27 cellular contexts compared by ENCODE assay signal in genomic region chr20:24245093-24245492, GRCh38.
DNase-seq lines count a peak whose midpoint lies in the region; FAIRE-seq and TF ChIP-seq lines count a peak whose summit lies in the region.
"Had no signal": no experiment of that assay in that cellular context is flagged by ENCODE, and none has a peak within 500 bp of the region (broad histone marks: within the 10 kb centered on the region; RNA-seq: fewer than 3 reads in every experiment).

No MANE protein-coding gene starts in this region.

- TF ChIP-seq RAD21 in H1 (IDR thresholded peaks at IDR 0.05 in 1 of 2, conservative IDR thresholded peaks at IDR 0.05 in 1 of 2; ENCODE audit: low read depth in 2 of 2, low read length in 2 of 2) = no peak

- no peak overlapping the region for H3K4ac ChIP-seq in H1 (replicated peaks; ENCODE audit: insufficient read length, low read depth, low read length)

- FAIRE-seq in H1 (lab: Jason Lieb, UNC) (no peak), D721Med (lab: Jason Lieb, UNC) (no peak)
- FAIRE-seq: A204.1, GM12878, GM12892, GM18507 had no signal

- no peak overlapping the region for H2BK120ac ChIP-seq in H1 (replicated peaks; ENCODE audit: low read depth, low read length)

- no peaks in the 10 kb centered on the region for H3K79me1 ChIP-seq in H1 (ENCODE audit: low read depth, low read length)

- H2BK15ac ChIP-seq in H1 (ENCODE audit: low read length) = no peak overlapping the region

- H3K27me3 ChIP-seq in BLaER1 (no peaks in the 10 kb centered on the region), H1 (replicated peaks in 1 of 4; ENCODE audit: control insufficient read depth in 3 of 4, extremely low read depth in 1 of 4, insufficient read depth in 3 of 4, low read length in 3 of 4) (no peaks in the 10 kb centered on the region), iPS DF 6.9 (ENCODE audit: control insufficient read depth, insufficient read depth, low read length) (no peaks in the 10 kb centered on the region), tibial artery (peaks cover 0 to 45% of the 10 kb centered on the region in 2 donors)
- H3K27me3 ChIP-seq in BLaER1 treated with 17β-estradiol and CSF1 and Interleukin-3, amounts not matched to agents 10 nM and 100 nM = no peaks in the 10 kb centered on the region

- H2BK12ac ChIP-seq in H1 (ENCODE audit: low read depth, low read length) = no peak overlapping the region

- DNase-seq in H1 (ENCODE audit: low read depth in 1 of 2, low spot score in 2 of 2) (no peak), iPS DF 6.9 (ENCODE audit: low read depth, low spot score) (peak; percentile 7), D721Med (ENCODE audit: insufficient read length, low spot score) (no peak), tibial artery (no peak)
- DNase-seq in central memory CD4-positive, alpha-beta T cell = no peak
- DNase-seq in activated CD8-positive, alpha-beta memory T cell treated with anti-CD3 and anti-CD28 coated beads for 24 hours = no peak
- DNase-seq: 8988T; ACHN; BE2C; C1 segment of cervical spinal cord; Caco-2; Calu3; CD4-positive, alpha-beta memory T cell; CD4-positive, CD25-positive, alpha-beta regulatory T cell; DMS 273 treated with DMSO at 0.1 percent for 48 hours; DMS153; DMS53; DMS79; DND-41; EL; GDM1 had no signal

- H3K4me3 ChIP-seq in BLaER1 = no peak overlapping the region
- no peak overlapping the region for H3K4me3 ChIP-seq in BLaER1 treated with 17β-estradiol and CSF1 and Interleukin-3, amounts not matched to agents 10 nM and 100 nM
- H3K4me3 ChIP-seq in H1 (ENCODE audit: extremely low read depth in 1 of 4, insufficient read depth in 2 of 4, low read depth in 3 of 4, low read length in 4 of 4) = no peak overlapping the region
- H3K4me3 ChIP-seq in iPS DF 6.9 (ENCODE audit: low read length) = no peak overlapping the region
- H3K4me3 ChIP-seq in tibial artery = no peak overlapping the region
- H3K4me3 ChIP-seq: GM12878 had no signal

- H2AFZ ChIP-seq in H1 (ENCODE audit: low read length) = no peak overlapping the region

- H2AK5ac ChIP-seq in H1 (ENCODE audit: low read depth, low read length) = no peak overlapping the region

- H3K79me2 ChIP-seq in H1 (ENCODE audit: control insufficient read depth in 1 of 2, insufficient read depth in 2 of 2, low read length in 2 of 2) = no peaks in the 10 kb centered on the region

- POLR2A ChIA-PET in H1 (lab: Charles Lee; ENCODE audit: partially characterized antibody) = no interaction called here

- no peak overlapping the region for H2BK5ac ChIP-seq in H1 (ENCODE audit: low read depth, low read length)

- H4K8ac ChIP-seq in H1 (ENCODE audit: extremely low read depth, insufficient read depth, low read length) = no peak overlapping the region

- H3K9me3 ChIP-seq in BLaER1 (peaks cover 22% of the 10 kb centered on the region), H1 (ENCODE audit: insufficient read depth in 2 of 2, low read depth in 1 of 2, low read length in 1 of 2) (0 out of 4 replicates have a peak, but pooled peaks cover 0 to 2% of the 10 kb centered on the region in 2 experiments), iPS DF 6.9 (ENCODE audit: control insufficient read depth, insufficient read depth, low read length) (no peaks in the 10 kb centered on the region), tibial artery (no peaks in the 10 kb centered on the region)
- H3K9me3 ChIP-seq in BLaER1 treated with 17β-estradiol and CSF1 and Interleukin-3, amounts not matched to agents 10 nM and 100 nM (replicated peaks in 1 of 11) = peaks cover 6 to 27% (median 21%) of the 10 kb centered on the region in 11 experiments
- H3K9me3 ChIP-seq: BE2C, Caco-2 had no signal

- H3K4me1 ChIP-seq in BLaER1 (peaks cover 20% of the 10 kb centered on the region), H1 (replicated peaks in 1 of 4; ENCODE audit: control insufficient read depth in 3 of 4, insufficient read depth in 4 of 4, low read length in 3 of 4) (no peaks in the 10 kb centered on the region), iPS DF 6.9 (ENCODE audit: control insufficient read depth, insufficient read depth, low read length) (no peaks in the 10 kb centered on the region), tibial artery (no peaks in the 10 kb centered on the region)
- H3K4me1 ChIP-seq in BLaER1 treated with 17β-estradiol and CSF1 and Interleukin-3, amounts not matched to agents 10 nM and 100 nM = peaks cover 0 to 19% (median 14%) of the 10 kb centered on the region in 10 experiments; a peak in 12 of 20 replicates
- H3K4me1 ChIP-seq: BE2C, Caco-2 had no signal

- no peak overlapping the region for H3K14ac ChIP-seq in H1 (ENCODE audit: insufficient read length)

- TF ChIP-seq CTCF in H1 (IDR thresholded peaks at IDR 0.05; ENCODE audit: control extremely low read depth in 1 of 3, insufficient read depth in 1 of 3, low read depth in 1 of 3, low read length in 3 of 3) (no peak), D721Med (IDR thresholded peaks at IDR 0.05; ENCODE audit: insufficient read depth, missing control alignments) (no peak), tibial artery (IDR thresholded peaks at IDR 0.05) (no peak)

- no peak overlapping the region for H3K18ac ChIP-seq in H1 (ENCODE audit: extremely low read depth, low read length)

- H4K20me1 ChIP-seq in BLaER1 (no peaks in the 10 kb centered on the region), H1 (replicated peaks in 1 of 2; ENCODE audit: control insufficient read depth in 1 of 2, insufficient read depth in 2 of 2, low read length in 2 of 2) (peaks cover 0 to 2% of the 10 kb centered on the region in 2 experiments)
- no peaks in the 10 kb centered on the region for H4K20me1 ChIP-seq in BLaER1 treated with 17β-estradiol and CSF1 and Interleukin-3, amounts not matched to agents 10 nM and 100 nM

- no peaks in the 10 kb centered on the region for H3K23me2 ChIP-seq in H1 (ENCODE audit: low read depth, low read length)

- H3K23ac ChIP-seq in H1 (ENCODE audit: insufficient read length) = no peak overlapping the region

- H4K5ac ChIP-seq in H1 (ENCODE audit: insufficient read length, low read depth, low read length) = no peak overlapping the region

- TF ChIP-seq POLR2A in H1 (IDR thresholded peaks at IDR 0.05; ENCODE audit: control extremely low read depth in 1 of 2, low read depth in 2 of 2, low read length in 2 of 2) = no peak

- TF ChIP-seq EP300 in H1 (IDR thresholded peaks at IDR 0.05; ENCODE audit: borderline replicate concordance in 1 of 2, low read depth in 2 of 2, low read length in 2 of 2) = no peak

- no peak overlapping the region for H3K9ac ChIP-seq in BLaER1
- H3K9ac ChIP-seq in BLaER1 treated with 17β-estradiol and CSF1 and Interleukin-3, amounts not matched to agents 10 nM and 100 nM = no peak overlapping the region
- H3K9ac ChIP-seq in H1 (replicated peaks in 1 of 4; ENCODE audit: extremely low read depth in 1 of 4, low read depth in 3 of 4, low read length in 3 of 4) = no peak overlapping the region

- no peak overlapping the region for H3K56ac ChIP-seq in H1 (replicated peaks; ENCODE audit: insufficient read length, low read depth, low read length)

- WGBS in H1 (ENCODE audit: extremely low coverage in 1 of 2, insufficient coverage in 1 of 2, insufficient read length in 1 of 2, insufficient replicate concordance in 2 of 2, low coverage in 1 of 2, low lambda C conversion rate in 2 of 2, missing lambda C conversion rate in 1 of 2), 2 experiments = 79% methylated on average over 1 of the region's 1 CpG; no CpG with 5 or more reads in 1 of the 2 experiments
- WGBS in iPS DF 6.9 (ENCODE audit: insufficient coverage, insufficient read length) = no CpG with 5 or more reads among the region's 1 CpG

- H3K36me3 ChIP-seq in BLaER1 (no peaks in the 10 kb centered on the region), H1 (ENCODE audit: control insufficient read depth in 2 of 4, insufficient read depth in 4 of 4, low read length in 3 of 4) (no peaks in the 10 kb centered on the region), iPS DF 6.9 (ENCODE audit: control insufficient read depth, insufficient read depth, low read length) (no peaks in the 10 kb centered on the region), tibial artery (no peaks in the 10 kb centered on the region)
- no peaks in the 10 kb centered on the region for H3K36me3 ChIP-seq in BLaER1 treated with 17β-estradiol and CSF1 and Interleukin-3, amounts not matched to agents 10 nM and 100 nM
- H3K36me3 ChIP-seq: BE2C had no signal

- CTCF ChIA-PET in H1 (lab: Charles Lee; ENCODE audit: partially characterized antibody) = interaction anchor here (1.6 kb wide), 1 partner anchor 12 kb away, joined by 5 read pairs; no protein-coding TSS in a partner anchor

- H3K27ac ChIP-seq in BLaER1 = no peak overlapping the region
- no peak overlapping the region for H3K27ac ChIP-seq in BLaER1 treated with 17β-estradiol and CSF1 and Interleukin-3, amounts not matched to agents 10 nM and 100 nM
- H3K27ac ChIP-seq in H1 (ENCODE audit: low read depth, low read length) = no peak overlapping the region
- no peak overlapping the region for H3K27ac ChIP-seq in iPS DF 6.9 (ENCODE audit: low read length)
- H3K27ac ChIP-seq in tibial artery = no peak overlapping the region

- intact Hi-C loops in tibial artery (cut with DNase I; ENCODE audit: low total_unique reads) = no loop called here

- H2BK20ac ChIP-seq in H1 (ENCODE audit: low read length) = no peak overlapping the region

- peak overlapping the region; percentile 53 for H3K4me2 ChIP-seq in BLaER1
- peak overlapping the region in 8 of 11 experiments; percentile 2 to 45 (median 32); a peak in 12 of 22 replicates for H3K4me2 ChIP-seq in BLaER1 treated with 17β-estradiol and CSF1 and Interleukin-3, amounts not matched to agents 10 nM and 100 nM
- H3K4me2 ChIP-seq in H1 (ENCODE audit: insufficient read depth in 1 of 2, low read depth in 2 of 2, low read length in 2 of 2) = no peak overlapping the region

- H4K91ac ChIP-seq in H1 (replicated peaks; ENCODE audit: insufficient read length, low read length) = no peak overlapping the region

TF ChIP-seq in H1, 55 proteins besides CTCF, POLR2A, EP300 and RAD21:
- TF ChIP-seq, protein P1, sequence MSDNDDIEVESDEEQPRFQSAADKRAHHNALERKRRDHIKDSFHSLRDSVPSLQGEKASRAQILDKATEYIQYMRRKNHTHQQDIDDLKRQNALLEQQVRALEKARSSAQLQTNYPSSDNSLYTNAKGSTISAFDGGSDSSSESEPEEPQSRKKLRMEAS (IDR thresholded peaks at IDR 0.05) = peak; percentile 75
- TF ChIP-seq POU5F1 (IDR thresholded peaks at IDR 0.05; ENCODE audit: low read depth, low read length) (0 out of 2 replicates have a peak, but pooled peaks have one; percentile 63), JUND (IDR thresholded peaks at IDR 0.05; ENCODE audit: low read length) (no peak)
- TF ChIP-seq, protein P2, sequence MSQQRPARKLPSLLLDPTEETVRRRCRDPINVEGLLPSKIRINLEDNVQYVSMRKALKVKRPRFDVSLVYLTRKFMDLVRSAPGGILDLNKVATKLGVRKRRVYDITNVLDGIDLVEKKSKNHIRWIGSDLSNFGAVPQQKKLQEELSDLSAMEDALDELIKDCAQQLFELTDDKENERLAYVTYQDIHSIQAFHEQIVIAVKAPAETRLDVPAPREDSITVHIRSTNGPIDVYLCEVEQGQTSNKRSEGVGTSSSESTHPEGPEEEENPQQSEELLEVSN (IDR thresholded peaks at IDR 0.05) = peak; percentile 88

Comparison
In these comparisons a context has a peak if more than half of its experiments do, and no peak if none do; other contexts are left out.
1. H3K4me2 ChIP-seq: peak in BLaER1 (single experiment) and BLaER1 treated with 17β-estradiol and CSF1 and Interleukin-3, amounts not matched to agents 10 nM and 100 nM (8 of 11); none in H1 (0 of 2).